In genomic region chr4:40311811-40312346, GRCh38 we compare ENCODE assay signal across 20 cellular contexts. TPM values are rescaled to one million over a fixed set of nuclear protein-coding genes. Genes with fewer than 3 reads are reported as not detected.
DNase-seq lines count a peak whose midpoint lies in the region; ATAC-seq, FAIRE-seq and TF ChIP-seq lines count a peak whose summit lies in the region.
"Had no signal": no experiment of that assay in that cellular context is flagged by ENCODE, and none has a peak within 500 bp of the region (broad histone marks: within the 10 kb centered on the region; RNA-seq: fewer than 3 reads in every experiment).

No MANE protein-coding gene starts in this region.

- no peaks in the 10 kb centered on the region for H3K9me3 ChIP-seq in endothelial cell of umbilical vein (replicated peaks; ENCODE audit: control insufficient read depth, insufficient read depth, low read length)
- no peaks in the 10 kb centered on the region for H3K9me3 ChIP-seq in prostate gland

- TF ChIP-seq POLR2A in endothelial cell of umbilical vein (IDR thresholded peaks at IDR 0.05; ENCODE audit: low read depth, low read length) (no peak), prostate gland (IDR thresholded peaks at IDR 0.05) (no peak)

- ATAC-seq in T-cell (replicated peaks in 1 of 4) (peak in 1 of 4 experiments; percentile 13), omental fat pad (ENCODE audit: low FRiP score) (no peak), HG02973 (IDR thresholded peaks at IDR 0.05; ENCODE audit: unreplicated experiment) (no peak)
- ATAC-seq: WTC11 had no signal

- BruUV-seq in endothelial cell of umbilical vein (replicated peaks; lab: Mats Ljungman, UMichigan), result no TSS peak

- peak overlapping the region; percentile 17 for H3K27ac Mint-ChIP-seq in T-helper 1 cell treated with Interleukin-12 subunit alpha and Interleukin-12 subunit beta and Interleukin-4 antibody, amounts not matched to agents 30 μg/mL and 1 μg/mL, for 36 hours
- peak overlapping the region; percentile 83 to 90 for H3K27ac Mint-ChIP-seq in T-cell
- H3K27ac Mint-ChIP-seq: WTC11 had no signal

- intact Hi-C loops in endothelial cell of umbilical vein (cut with micrococcal nuclease), result no loop called here
- intact Hi-C loops in prostate gland (cut with DNase I), result loop anchor here (10.0 kb wide), 1 partner anchor 847 kb away; no protein-coding TSS in a partner anchor

- dilution Hi-C loops in endothelial cell of umbilical vein (cut with MboI; ENCODE audit: extremely low pct_ligation_motif_present, low sequenced_read_pairs), result no loop called here

- H3K27ac ChIP-seq in endothelial cell of umbilical vein (ENCODE audit: insufficient read depth, low read depth, low read length) (peak overlapping the region; percentile 12), prostate gland (peak overlapping the region in 1 of 2 donors; percentile 21)
- H3K27ac ChIP-seq: 22Rv1, coronary artery had no signal

- H3K4me1 ChIP-seq in endothelial cell of umbilical vein (ENCODE audit: control insufficient read depth, extremely low read depth, insufficient read depth, low read length), result peaks cover 23% of the 10 kb centered on the region
- no peaks in the 10 kb centered on the region for H3K4me1 ChIP-seq in prostate gland (replicated peaks)

- POLR2A ChIA-PET in T-cell (lab: Charles Lee), result interaction anchor here (0.6 to 2.3 kb wide), 9 partner anchors 11 to 1409 kb away, joined by 3 to 12 read pairs (median 4); partner anchors contain the start of gene RHOH (in 2 of the 2)
- POLR2A ChIA-PET in endothelial cell of umbilical vein (lab: Charles Lee), result no interaction called here

- DNase-seq in T-helper 1 cell (no peak), T-cell (peak in 12 of 34 experiments; percentile 9 to 43 (median 23)), endothelial cell of umbilical vein (ENCODE audit: low read depth, low spot score) (peak; percentile 92), prostate gland (ENCODE audit: low spot score) (peak; percentile 46), omental fat pad (ENCODE audit: low spot score) (no peak), cortex of kidney (lab: John Stamatoyannopoulos, UW) (no peak)
- DNase-seq: DMS79; foreskin melanocyte; KG1; left cardiac atrium; NCI-H2171 treated with DMSO at 0.1 percent for 48 hours; RPMI8226; stimulated activated CD4-positive, alpha-beta T cell treated with anti-CD3 and anti-CD28 coated beads, Interleukin-4, amount 100 ng/mL, for 24 hours had no signal

- H3K36me3 ChIP-seq in endothelial cell of umbilical vein (ENCODE audit: control insufficient read depth in 2 of 2, extremely low read depth in 1 of 2, insufficient read depth in 2 of 2, low read length in 2 of 2), result no peaks in the 10 kb centered on the region
- no peaks in the 10 kb centered on the region for H3K36me3 ChIP-seq in prostate gland

- 60% methylated on average over 11 of the region's 11 CpGs for WGBS in prostate gland

- H3K27me3 ChIP-seq in endothelial cell of umbilical vein (ENCODE audit: control insufficient read depth in 2 of 2, insufficient read depth in 2 of 2, low read length in 2 of 2) (no peaks in the 10 kb centered on the region), prostate gland (replicated peaks; ENCODE audit: insufficient read depth) (no peaks in the 10 kb centered on the region)

- peak overlapping the region; percentile 48 for H3K4me2 ChIP-seq in endothelial cell of umbilical vein (ENCODE audit: insufficient read depth, low read length)

- H3K4me3 ChIP-seq in endothelial cell of umbilical vein (replicated peaks in 1 of 3; ENCODE audit: insufficient read depth in 1 of 3, low read depth in 1 of 3, low read length in 3 of 3), result no peak overlapping the region
- no peak overlapping the region for H3K4me3 ChIP-seq in prostate gland
- H3K4me3 ChIP-seq: coronary artery had no signal

- no peaks in the 10 kb centered on the region for H3K9me1 ChIP-seq in endothelial cell of umbilical vein (replicated peaks; ENCODE audit: control insufficient read depth, extremely low read depth, insufficient read depth, low read length)

- H2AFZ ChIP-seq in endothelial cell of umbilical vein (ENCODE audit: low read depth, low read length), result peak overlapping the region; percentile 73

- FAIRE-seq in endothelial cell of umbilical vein (lab: Jason Lieb, UNC), result no peak

- no peaks in the 10 kb centered on the region for H3K36me3 Mint-ChIP-seq in T-helper 1 cell treated with Interleukin-12 subunit alpha and Interleukin-12 subunit beta and Interleukin-4 antibody, amounts not matched to agents 30 μg/mL and 1 μg/mL, for 36 hours (ENCODE audit: low read depth)
- no peaks in the 10 kb centered on the region for H3K36me3 Mint-ChIP-seq in T-cell
- H3K36me3 Mint-ChIP-seq: WTC11 had no signal

- peak overlapping the region; percentile 2 for H3K4me3 Mint-ChIP-seq in T-helper 1 cell treated with Interleukin-12 subunit alpha and Interleukin-12 subunit beta and Interleukin-4 antibody, amounts not matched to agents 30 μg/mL and 1 μg/mL, for 36 hours
- H3K4me3 Mint-ChIP-seq in T-cell, result peak overlapping the region in 2 of 3 donors; percentile 17 to 53
- H3K4me3 Mint-ChIP-seq: WTC11 had no signal

- peaks cover 65% of the 10 kb centered on the region for H3K4me1 Mint-ChIP-seq in T-helper 1 cell treated with Interleukin-12 subunit alpha and Interleukin-12 subunit beta and Interleukin-4 antibody, amounts not matched to agents 30 μg/mL and 1 μg/mL, for 36 hours (ENCODE audit: low read depth)
- peaks cover 73 to 87% (median 81%) of the 10 kb centered on the region in 3 donors for H3K4me1 Mint-ChIP-seq in T-cell

- no peaks in the 10 kb centered on the region for H3K79me2 ChIP-seq in endothelial cell of umbilical vein (ENCODE audit: control insufficient read depth, insufficient read depth, low read length)

- no peaks in the 10 kb centered on the region for H3K9me3 Mint-ChIP-seq in T-helper 1 cell treated with Interleukin-12 subunit alpha and Interleukin-12 subunit beta and Interleukin-4 antibody, amounts not matched to agents 30 μg/mL and 1 μg/mL, for 36 hours
- H3K9me3 Mint-ChIP-seq in T-cell, result no peaks in the 10 kb centered on the region
- H3K9me3 Mint-ChIP-seq: WTC11 had no signal

- H3K9ac ChIP-seq in endothelial cell of umbilical vein (replicated peaks; ENCODE audit: extremely low read depth, insufficient read depth, low read length), result no peak overlapping the region

- H4K20me1 ChIP-seq in endothelial cell of umbilical vein (replicated peaks; ENCODE audit: control insufficient read depth, extremely low read depth, insufficient read depth, low read length), result no peaks in the 10 kb centered on the region

- CTCF ChIA-PET in T-cell (lab: Charles Lee) (interaction anchor here (0.7 to 2.9 kb wide), 9 partner anchors 10 to 254 kb away, joined by 3 to 17 read pairs (median 3); no protein-coding TSS in a partner anchor), endothelial cell of umbilical vein (lab: Charles Lee) (interaction anchor here (0.8 to 6.5 kb wide), 5 partner anchors 10 to 256 kb away, joined by 3 to 72 read pairs (median 6); partner anchors contain the start of gene N4BP2)

- no peaks in the 10 kb centered on the region for H3K27me3 Mint-ChIP-seq in T-helper 1 cell treated with Interleukin-12 subunit alpha and Interleukin-12 subunit beta and Interleukin-4 antibody, amounts not matched to agents 30 μg/mL and 1 μg/mL, for 36 hours (ENCODE audit: low read depth)
- H3K27me3 Mint-ChIP-seq in T-cell, result no peaks in the 10 kb centered on the region

- TF ChIP-seq CTCF in endothelial cell of umbilical vein (IDR thresholded peaks at IDR 0.05; ENCODE audit: extremely low read depth in 1 of 2, insufficient read depth in 1 of 2, low read depth in 1 of 2, low read length in 2 of 2) (no peak), prostate gland (IDR thresholded peaks at IDR 0.05) (no peak), omental fat pad (IDR thresholded peaks at IDR 0.05) (no peak)

TF ChIP-seq in endothelial cell of umbilical vein, 7 proteins besides CTCF, POLR2A, EP300 and RAD21:
- TF ChIP-seq MYC (IDR thresholded peaks at IDR 0.05; ENCODE audit: low read depth, low read length), result no peak
- TF ChIP-seq GATA2 (IDR thresholded peaks at IDR 0.05; ENCODE audit: insufficient read depth, insufficient read length, low read depth, low read length), result peak; percentile 43

RNA-seq across cellular contexts. Expression of gene CHRNA9, which starts 23.3 kb away (rescaled TPM):
- total RNA-seq in T-cell (under 1 TPM in 3 of 5 donors, not detected in 2; 0.10 to 0.23 (median 0.15) TPM), endothelial cell of umbilical vein (not detected in 2 replicates), prostate gland (not detected), omental fat pad (not detected)
- polyA plus RNA-seq in endothelial cell of umbilical vein, result not detected in 2 replicates
- not detected in 2 replicates for polyA plus RNA-seq in endothelial cell of umbilical vein (2011; cell fraction: cytosol; rRNA removed)
- polyA plus RNA-seq in endothelial cell of umbilical vein (2011; cell fraction: nucleus; rRNA removed), result not detected in 2 replicates
- polyA plus RNA-seq in endothelial cell of umbilical vein (2012), result not detected in 2 replicates
- polyA minus RNA-seq in endothelial cell of umbilical vein, result not detected in 2 replicates
- polyA minus RNA-seq in endothelial cell of umbilical vein (2011; cell fraction: cytosol; rRNA and poly(A)+ RNA removed), result 32.4 TPM
- polyA minus RNA-seq in endothelial cell of umbilical vein (2011; cell fraction: nucleus; rRNA and poly(A)+ RNA removed), result not detected in 2 replicates
- total RNA-seq: left cardiac atrium, posterior vena cava, temporal lobe had no signal

Comparison
In these comparisons a context has a peak if more than half of its experiments do, and no peak if none do; other contexts are left out.
1. DNase-seq: peak in endothelial cell of umbilical vein (single experiment) and prostate gland (single experiment); none in T-helper 1 cell (0 of 5), omental fat pad (single experiment) and cortex of kidney (single experiment).